Comparison of ENCODE assay signal across 19 cellular contexts in genomic region chr10:6217621-6218020, GRCh38. TPM values are rescaled to one million over a fixed set of nuclear protein-coding genes. Genes with fewer than 3 reads are reported as not detected.
DNase-seq lines count a peak whose midpoint lies in the region; ATAC-seq, FAIRE-seq and TF ChIP-seq lines count a peak whose summit lies in the region.
"Had no signal": no experiment of that assay in that cellular context is flagged by ENCODE, and none has a peak within 500 bp of the region (broad histone marks: within the 10 kb centered on the region; RNA-seq: fewer than 3 reads in every experiment).

No MANE protein-coding gene starts in this region.

- H3K27ac Mint-ChIP-seq in CD14-positive monocyte: peak overlapping the region in 5 of 7 donors; percentile 13 to 62 (median 33)
- peak overlapping the region in 1 of 10 donors; percentile 27 for H3K27ac Mint-ChIP-seq in naive thymus-derived CD8-positive, alpha-beta T cell
- no peak overlapping the region for H3K27ac Mint-ChIP-seq in type B pancreatic cell
- H3K27ac Mint-ChIP-seq: IgD-negative memory B cell had no signal

- no peak for FAIRE-seq in A549 (lab: Jason Lieb, UNC)
- FAIRE-seq: GM12878, GM18507 had no signal

- no peak for DNase-seq in A549 (ENCODE audit: low read depth in 1 of 2, low spot score in 1 of 2)
- DNase-seq in CD14-positive monocyte (ENCODE audit: low spot score): no peak
- DNase-seq in SJSA1 (ENCODE audit: low read depth in 1 of 2, low spot score in 2 of 2): no peak
- DNase-seq in naive thymus-derived CD8-positive, alpha-beta T cell: no peak
- no peak for DNase-seq in activated CD8-positive, alpha-beta memory T cell treated with anti-CD3 and anti-CD28 coated beads for 24 hours
- DNase-seq in type B pancreatic cell (ENCODE audit: extremely low spot score, unreplicated experiment): no peak
- DNase-seq: COR-L47, DMS79, MV-4-11, NCI-H1436, NCI-H2081 treated with DMSO at 0.1 percent for 48 hours, NCI-H226, NCI-H526, RPMI8226 had no signal

- H3K4me1 Mint-ChIP-seq in CD14-positive monocyte: peaks cover 1% of the 10 kb centered on the region
- peaks cover 0 to 3% (median 1%) of the 10 kb centered on the region in 4 donors for H3K4me1 Mint-ChIP-seq in naive thymus-derived CD8-positive, alpha-beta T cell
- H3K4me1 Mint-ChIP-seq in type B pancreatic cell (ENCODE audit: unreplicated experiment): peaks cover 4% of the 10 kb centered on the region

- H3K4me3 ChIP-seq in A549 (no peak overlapping the region), SJSA1 (no peak overlapping the region)
- H3K4me3 ChIP-seq: GM12878 had no signal

- H3K9me3 Mint-ChIP-seq in CD14-positive monocyte (peaks cover 0 to 2% (median 0%) of the 10 kb centered on the region in 7 donors), type B pancreatic cell (no peaks in the 10 kb centered on the region)
- H3K9me3 Mint-ChIP-seq in naive thymus-derived CD8-positive, alpha-beta T cell: no peaks in the 10 kb centered on the region
- H3K9me3 Mint-ChIP-seq: IgD-negative memory B cell had no signal

- CTCF ChIA-PET in A549 (lab: Yijun Ruan, JAX): interaction anchor here (0.6 to 12.6 kb wide), 9 partner anchors 10 to 188 kb away, joined by 3 to 123 read pairs (median 5); partner anchors contain the start of gene PFKFB3

- H3K4me2 ChIP-seq in A549: peak overlapping the region; percentile 74; the same call in 2 of the 3 replicates

- H3K27me3 Mint-ChIP-seq in CD14-positive monocyte (ENCODE audit: low read depth in 3 of 3) (peaks cover 0 to 2% (median 0%) of the 10 kb centered on the region in 3 donors), type B pancreatic cell (no peaks in the 10 kb centered on the region)
- H3K27me3 Mint-ChIP-seq in naive thymus-derived CD8-positive, alpha-beta T cell: no peaks in the 10 kb centered on the region
- H3K27me3 Mint-ChIP-seq: IgD-negative memory B cell had no signal

- WGBS in A549 (ENCODE audit: missing lambda C conversion rate): 56% methylated on average over 3 of the region's 3 CpGs

- TF ChIP-seq CTCF in A549 (IDR thresholded peaks at IDR 0.05): no peak
- no peak for TF ChIP-seq CTCF in CD14-positive monocyte (IDR thresholded peaks at IDR 0.05)
- no peak for TF ChIP-seq CTCF in type B pancreatic cell (conservative IDR thresholded peaks at IDR 0.05)

- H3K4me3 Mint-ChIP-seq in CD14-positive monocyte (no peak overlapping the region), type B pancreatic cell (no peak overlapping the region)
- no peak overlapping the region for H3K4me3 Mint-ChIP-seq in naive thymus-derived CD8-positive, alpha-beta T cell
- H3K4me3 Mint-ChIP-seq: IgD-negative memory B cell had no signal

- H3K36me3 Mint-ChIP-seq in CD14-positive monocyte (peaks cover 95 to 97% of the 10 kb centered on the region in 2 donors), type B pancreatic cell (peaks cover 26% of the 10 kb centered on the region)
- H3K36me3 Mint-ChIP-seq in naive thymus-derived CD8-positive, alpha-beta T cell: peaks cover 0 to 81% (median 19%) of the 10 kb centered on the region in 3 donors

- no peaks in the 10 kb centered on the region for H3K27me3 ChIP-seq in SJSA1 (replicated peaks)

- TF ChIP-seq POLR2A in A549 (IDR thresholded peaks at IDR 0.05; ENCODE audit: low read length): no peak

- no peak for TF ChIP-seq RAD21 in A549 (conservative IDR thresholded peaks at IDR 0.05 in 1 of 2, IDR thresholded peaks at IDR 0.05 in 1 of 2)

- ATAC-seq in A549 (no peak; a peak in 1 of 6 replicates), GM21447 (IDR thresholded peaks at IDR 0.05; ENCODE audit: unreplicated experiment) (no peak)
- peak; percentile 18 to 27 for ATAC-seq in naive thymus-derived CD8-positive, alpha-beta T cell
- ATAC-seq: GM12878, HCT116 had no signal

- H3K4me1 ChIP-seq in A549 (peaks cover 100% of the 10 kb centered on the region), SJSA1 (replicated peaks) (peaks cover 40% of the 10 kb centered on the region)

- H3K9me3 ChIP-seq in A549: no peaks in the 10 kb centered on the region
- H3K9me3 ChIP-seq in SJSA1 (replicated peaks): no peaks in the 10 kb centered on the region

- POLR2A ChIA-PET in A549 (lab: Yijun Ruan, JAX): interaction anchor here (0.5 to 1.3 kb wide), 2 partner anchors 10 to 185 kb away, joined by 3 to 5 read pairs; no protein-coding TSS in a partner anchor
- POLR2A ChIA-PET in naive thymus-derived CD8-positive, alpha-beta T cell (lab: Charles Lee): no interaction called here

- intact Hi-C loops in CD14-positive monocyte (cut with micrococcal nuclease): no loop called here

- peaks cover 93% of the 10 kb centered on the region for H3K36me3 ChIP-seq in SJSA1

- TF ChIP-seq EP300 in A549 (IDR thresholded peaks at IDR 0.05): no peak

- H3K27ac ChIP-seq in A549 (peak overlapping the region; percentile 50 to 83; a peak in 4 of 6 replicates), SJSA1 (peak overlapping the region; percentile 13; the same call in 1 of the 2 replicates)

TF ChIP-seq in A549, 52 proteins besides CTCF, POLR2A, EP300 and RAD21:
- no peak for TF ChIP-seq CBX8 (IDR thresholded peaks at IDR 0.05)
- no peak for TF ChIP-seq GATA3 (IDR thresholded peaks at IDR 0.05; ENCODE audit: borderline replicate concordance)
- TF ChIP-seq NR3C1 (IDR thresholded peaks at IDR 0.05): no peak
- TF ChIP-seq KDM5A (IDR thresholded peaks at IDR 0.05): no peak
TF ChIP-seq in A549: peak in this region for 0.

RNA-seq across cellular contexts. Expression of gene PFKFB3, which starts 14.9 kb away (rescaled TPM):
- polyA plus RNA-seq in A549 (2011; rRNA removed) (139 and 151 TPM in 2 replicates), A549 (2017; fragmentation: RNase III; extraction: RNeasy Plus Mini Kit Qiagen cat#74134 plus additional on column Dnase treatment) (200 to 232 TPM (median 220 TPM) in 3 replicates), CD14-positive monocyte (10 to 100 TPM; 12.2 to 15.8 TPM)
- polyA plus RNA-seq in A549 (2012; cell fraction: cytosol; rRNA removed): 236 and 256 TPM in 2 replicates
- polyA plus RNA-seq in A549 (2012; cell fraction: nucleus; rRNA removed): 551 and 642 TPM in 2 replicates
- polyA minus RNA-seq in A549 (2011; rRNA and poly(A)+ RNA removed): 127 and 177 TPM in 2 replicates
- 15.6 and 21.8 TPM in 2 replicates for total RNA-seq in SJSA1 (2014; rRNA removed; shearing (Covaris generic))
- total RNA-seq in naive thymus-derived CD8-positive, alpha-beta T cell: 10 to 100 TPM; 75.0 to 79.4 TPM
- 1 to 10 TPM; 1.6 to 7.1 (median 4.8) TPM for polyA plus RNA-seq in naive thymus-derived CD8-positive, alpha-beta T cell
- 14.0 and 30.2 TPM in 2 replicates for total RNA-seq in type B pancreatic cell (ENCODE audit: low replicate concordance)

Comparison
In these comparisons a context has a peak if more than half of its experiments do, and no peak if none do; other contexts are left out.
1. ATAC-seq: peak in naive thymus-derived CD8-positive, alpha-beta T cell (2 of 2); none in A549 (0 of 2) and GM21447 (single experiment).